8 cellular contexts compared by ENCODE assay signal in the genomic region with DNA sequence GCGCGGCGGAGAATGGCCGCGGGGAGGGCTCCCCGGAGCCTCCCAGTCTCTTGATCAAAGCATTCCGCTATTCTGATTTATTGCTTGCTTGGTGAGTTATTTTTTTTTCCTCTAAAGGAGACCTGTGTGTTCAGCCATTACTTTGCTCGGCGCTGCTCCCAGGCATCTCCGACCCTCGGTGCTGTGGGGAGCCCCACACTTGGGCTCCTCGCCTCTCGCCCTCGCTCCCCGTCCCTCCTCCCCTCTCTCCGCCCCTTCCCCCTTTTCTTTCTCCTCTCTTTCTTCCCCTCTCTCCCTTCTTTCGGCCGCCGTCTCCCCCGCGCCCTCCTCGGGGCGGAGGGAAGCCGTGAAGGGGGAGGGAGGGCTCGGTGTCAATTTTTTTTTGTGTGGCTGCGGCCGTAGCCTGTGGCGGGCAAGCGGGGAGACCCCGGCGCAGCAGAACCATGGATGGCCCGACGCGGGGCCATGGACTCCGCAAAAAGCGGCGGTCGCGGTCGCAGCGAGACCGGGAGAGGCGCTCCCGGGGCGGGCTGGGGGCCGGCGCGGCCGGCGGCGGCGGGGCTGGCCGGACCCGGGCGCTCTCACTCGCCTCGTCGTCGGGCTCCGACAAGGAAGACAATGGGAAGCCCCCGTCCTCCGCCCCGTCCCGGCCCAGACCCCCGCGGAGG. TPM values are rescaled to one million over a fixed set of nuclear protein-coding genes. Genes with fewer than 3 reads are reported as not detected.
DNase-seq lines count a peak whose midpoint lies in the region; ATAC-seq lines count a peak whose summit lies in the region.

No MANE protein-coding gene starts in this region.

- peaks cover 6 to 10% (median 8%) of the 10 kb centered on the region in 4 donors for H3K4me1 Mint-ChIP-seq in CD4-positive, alpha-beta memory T cell
- no peaks in the 10 kb centered on the region for H3K4me1 Mint-ChIP-seq in stimulated activated memory B cell treated with anti-CD40 and anti-IgM and Interleukin-4, amounts not matched to agents 10 μg/mL and 1 μg/mL and 100 μg/mL, for 72 hours

- peaks cover 16% of the 10 kb centered on the region for H3K27me3 ChIP-seq in CD4-positive, alpha-beta memory T cell (ENCODE audit: insufficient read depth, low read length)
- H3K27me3 ChIP-seq in HUES64 (ENCODE audit: insufficient read depth, low read length), result peaks cover 82% of the 10 kb centered on the region
- no peaks in the 10 kb centered on the region for H3K27me3 ChIP-seq in adipocyte (replicated peaks; ENCODE audit: control insufficient read depth, insufficient read depth, low read length)

- intact Hi-C loops in CD4-positive, alpha-beta memory T cell (cut with micrococcal nuclease), result no loop called here

- DNase-seq in CD4-positive, alpha-beta memory T cell, result no peak
- DNase-seq in adipocyte (ENCODE audit: low read depth), result peak; percentile 50
- DNase-seq in iPS-NIHi11 (ENCODE audit: low spot score), result peak; percentile 55

- CTCF ChIA-PET in CD4-positive, alpha-beta memory T cell (lab: Charles Lee; ENCODE audit: partially characterized antibody), result no interaction called here

- peaks cover 0 to 3% of the 10 kb centered on the region in 2 donors for H3K36me3 Mint-ChIP-seq in CD4-positive, alpha-beta memory T cell
- H3K36me3 Mint-ChIP-seq in stimulated activated memory B cell treated with anti-CD40 and anti-IgM and Interleukin-4, amounts not matched to agents 10 μg/mL and 1 μg/mL and 100 μg/mL, for 72 hours, result no peaks in the 10 kb centered on the region

- peaks cover 15% of the 10 kb centered on the region for H3K4me1 ChIP-seq in CD4-positive, alpha-beta memory T cell (ENCODE audit: insufficient read depth, low read length)
- H3K4me1 ChIP-seq in HUES64 (ENCODE audit: insufficient read depth, low read length) (peaks cover 9% of the 10 kb centered on the region), adipocyte (ENCODE audit: control insufficient read depth, insufficient read depth, low read length) (peaks cover 29% of the 10 kb centered on the region)

- H3K9me3 ChIP-seq in CD4-positive, alpha-beta memory T cell (ENCODE audit: control insufficient read depth in 1 of 2, low read length in 2 of 2), result no peaks in the 10 kb centered on the region
- H3K9me3 ChIP-seq in HUES64 (ENCODE audit: insufficient read depth, low read depth, low read length) (no peaks in the 10 kb centered on the region), adipocyte (ENCODE audit: control insufficient read depth, low read length) (no peaks in the 10 kb centered on the region)

- POLR2A ChIA-PET in CD4-positive, alpha-beta memory T cell (lab: Charles Lee; ENCODE audit: partially characterized antibody), result no interaction called here

- H3K9ac ChIP-seq in HUES64 (ENCODE audit: low read depth, low read length) (peak overlapping the region; percentile 65), adipocyte (ENCODE audit: low read length) (peak overlapping the region; percentile 88)

- no peak for ATAC-seq in stimulated activated memory B cell treated with anti-CD40 and anti-IgM and Interleukin-4, amounts not matched to agents 10 μg/mL and 1 μg/mL and 100 μg/mL, for 72 hours
- ATAC-seq in GM19351 (IDR thresholded peaks at IDR 0.05; ENCODE audit: unreplicated experiment), result no peak
- no peak for ATAC-seq in GM19455 (IDR thresholded peaks at IDR 0.05; ENCODE audit: unreplicated experiment)
- ATAC-seq in HG02642 (IDR thresholded peaks at IDR 0.05; ENCODE audit: poor library complexity, unreplicated experiment), result no peak

- H3K27ac Mint-ChIP-seq in CD4-positive, alpha-beta memory T cell, result peak overlapping the region in 3 of 7 donors; percentile 62 to 91 (median 73)
- peak overlapping the region; percentile 88 for H3K27ac Mint-ChIP-seq in stimulated activated memory B cell treated with anti-CD40 and anti-IgM and Interleukin-4, amounts not matched to agents 10 μg/mL and 1 μg/mL and 100 μg/mL, for 72 hours

- WGBS in HUES64, result under 1% methylated on average over 66 of the region's 66 CpGs

- peaks cover 14 to 17% of the 10 kb centered on the region in 2 donors for H3K27me3 Mint-ChIP-seq in CD4-positive, alpha-beta memory T cell
- no peaks in the 10 kb centered on the region for H3K27me3 Mint-ChIP-seq in stimulated activated memory B cell treated with anti-CD40 and anti-IgM and Interleukin-4, amounts not matched to agents 10 μg/mL and 1 μg/mL and 100 μg/mL, for 72 hours

- peak overlapping the region; percentile 84 to 89 (median 86) for H3K4me3 Mint-ChIP-seq in CD4-positive, alpha-beta memory T cell
- peak overlapping the region; percentile 91 for H3K4me3 Mint-ChIP-seq in stimulated activated memory B cell treated with anti-CD40 and anti-IgM and Interleukin-4, amounts not matched to agents 10 μg/mL and 1 μg/mL and 100 μg/mL, for 72 hours

- H3K4me3 ChIP-seq in CD4-positive, alpha-beta memory T cell (ENCODE audit: low read length in 2 of 2), result no peak overlapping the region
- H3K4me3 ChIP-seq in HUES64 (ENCODE audit: low read length), result peak overlapping the region; percentile 85
- H3K4me3 ChIP-seq in adipocyte (ENCODE audit: low read length), result peak overlapping the region; percentile 94

- no peaks in the 10 kb centered on the region for H3K36me3 ChIP-seq in CD4-positive, alpha-beta memory T cell (ENCODE audit: insufficient read depth, low read length)
- H3K36me3 ChIP-seq in HUES64 (ENCODE audit: insufficient read depth, low read length), result no peaks in the 10 kb centered on the region
- H3K36me3 ChIP-seq in adipocyte (ENCODE audit: control insufficient read depth, insufficient read depth, low read length, severe bottlenecking), result no peaks in the 10 kb centered on the region

- H3K27ac ChIP-seq in CD4-positive, alpha-beta memory T cell (ENCODE audit: low read depth, low read length), result no peak overlapping the region
- H3K27ac ChIP-seq in HUES64 (ENCODE audit: low read depth, low read length), result no peak overlapping the region

- peaks cover 0 to 3% (median 0%) of the 10 kb centered on the region in 8 donors for H3K9me3 Mint-ChIP-seq in CD4-positive, alpha-beta memory T cell
- no peaks in the 10 kb centered on the region for H3K9me3 Mint-ChIP-seq in stimulated activated memory B cell treated with anti-CD40 and anti-IgM and Interleukin-4, amounts not matched to agents 10 μg/mL and 1 μg/mL and 100 μg/mL, for 72 hours

RNA-seq across cellular contexts. Expression of gene AUTS2, which starts 1.1 kb away (rescaled TPM):
- 10 to 100 TPM; 32.1 to 35.2 TPM for total RNA-seq in CD4-positive, alpha-beta memory T cell
- 10 to 100 TPM in 1 of 2 donors, 1 to 10 TPM in 1; 3.4 to 18.9 TPM for polyA plus RNA-seq in CD4-positive, alpha-beta memory T cell
- 60.9 TPM for polyA plus RNA-seq in HUES64 (2013, experiment 1 of 2)
- polyA plus RNA-seq in HUES64 (2013, experiment 2 of 2), result 56.4 TPM

Comparison
In these comparisons a context has a peak if more than half of its experiments do, and no peak if none do; other contexts are left out.
1. DNase-seq: peak in adipocyte (single experiment) and iPS-NIHi11 (single experiment); none in CD4-positive, alpha-beta memory T cell (0 of 5).
2. H3K4me3 ChIP-seq: peak in HUES64 (single experiment) and adipocyte (single experiment); none in CD4-positive, alpha-beta memory T cell (0 of 2).